Comparison of ENCODE assay signal across 18 cellular contexts in the genomic region with DNA sequence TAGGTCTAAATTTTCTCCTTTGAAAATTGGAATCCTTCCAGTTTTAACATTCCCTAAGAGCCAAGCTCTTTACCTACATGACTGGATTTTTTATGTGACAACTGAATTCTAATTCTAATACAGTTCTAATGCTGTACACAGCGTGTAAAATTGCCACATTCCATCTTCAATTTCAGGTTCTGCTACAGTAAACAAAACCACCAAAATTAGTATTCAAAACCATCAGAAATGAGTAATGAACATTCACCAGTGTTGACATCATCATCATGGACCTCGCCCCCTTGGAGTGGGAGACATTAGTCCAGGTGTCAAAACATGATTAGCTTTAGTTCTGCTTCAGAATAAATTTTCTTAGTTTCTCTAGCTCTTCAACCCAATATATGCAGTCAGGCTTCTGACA.
"Had no signal": no experiment of that assay in that cellular context is flagged by ENCODE, and none has a peak within 500 bp of the region (broad histone marks: within the 10 kb centered on the region; RNA-seq: fewer than 3 reads in every experiment).

No MANE protein-coding gene starts in this region.

- H3K4me1 Mint-ChIP-seq: activated B cell treated with CpG ODN at 0.5 μM for 24 hours; central memory CD8-positive, alpha-beta T cell had no signal

- H3K27ac ChIP-seq: lower lobe of right lung, neutrophil, prostate gland, right lobe of liver, spleen had no signal

- H3K9me3 Mint-ChIP-seq: activated B cell treated with CpG ODN at 0.5 μM for 24 hours; central memory CD8-positive, alpha-beta T cell; dendritic cell treated with granulocyte-macrophage colony-stimulating factor and Interleukin-4, amounts not matched to agents 40 ng/mL and 50 ng/mL, for 4 days; effector memory CD8-positive, alpha-beta T cell had no signal

- H3K27ac Mint-ChIP-seq: activated B cell treated with CpG ODN at 0.5 μM for 24 hours; dendritic cell treated with granulocyte-macrophage colony-stimulating factor and Interleukin-4, amounts not matched to agents 40 ng/mL and 50 ng/mL, for 4 days; effector memory CD8-positive, alpha-beta T cell; naive B cell; stimulated activated naive B cell treated with anti-CD40 and anti-IgM and Interleukin-4, amounts not matched to agents 10 μg/mL and 1 μg/mL and 100 μg/mL, for 72 hours; T-helper 17 cell had no signal

- H3K36me3 ChIP-seq: lower lobe of right lung, neutrophil, prostate gland, right lobe of liver, spleen had no signal

- ATAC-seq: effector memory CD8-positive, alpha-beta T cell; lower lobe of right lung; right lobe of liver; stimulated activated naive B cell treated with anti-CD40 and anti-IgM and Interleukin-4, amounts not matched to agents 10 μg/mL and 1 μg/mL and 100 μg/mL, for 72 hours; T-helper 17 cell had no signal

- DNase-seq: activated B cell treated with CpG ODN at 0.5 μM for 24 hours; activated naive CD4-positive, alpha-beta T cell; aorta; effector memory CD8-positive, alpha-beta T cell; hypothalamus; left cardiac atrium; lower lobe of right lung; midbrain; naive B cell; right lobe of liver; spleen; stimulated activated CD4-positive, alpha-beta T cell treated with anti-CD3 and anti-CD28 coated beads, Interleukin-1b, Interleukin-23, amount 100 ng/mL, for 48 hours; stimulated activated naive B cell treated with anti-CD40 and anti-IgM and Interleukin-4, amounts not matched to agents 10 μg/mL and 1 μg/mL and 100 μg/mL, for 72 hours; T-helper 17 cell had no signal

- H3K27me3 Mint-ChIP-seq: T-helper 17 cell had no signal

- H3K4me1 ChIP-seq: lower lobe of right lung, prostate gland, right lobe of liver had no signal

- H3K4me3 Mint-ChIP-seq: activated B cell treated with CpG ODN at 0.5 μM for 24 hours; central memory CD8-positive, alpha-beta T cell; dendritic cell treated with granulocyte-macrophage colony-stimulating factor and Interleukin-4, amounts not matched to agents 40 ng/mL and 50 ng/mL, for 4 days; effector memory CD8-positive, alpha-beta T cell; naive B cell; stimulated activated naive B cell treated with anti-CD40 and anti-IgM and Interleukin-4, amounts not matched to agents 10 μg/mL and 1 μg/mL and 100 μg/mL, for 72 hours; T-helper 17 cell had no signal

- H3K4me3 ChIP-seq: lower lobe of right lung, prostate gland, right lobe of liver, spleen had no signal

- H3K36me3 Mint-ChIP-seq: stimulated activated naive B cell treated with anti-CD40 and anti-IgM and Interleukin-4, amounts not matched to agents 10 μg/mL and 1 μg/mL and 100 μg/mL, for 72 hours had no signal

- H3K9me3 ChIP-seq: lower lobe of right lung, neutrophil, prostate gland, right lobe of liver, spleen had no signal

- H3K27me3 ChIP-seq: right lobe of liver, spleen had no signal
